14 cellular contexts compared by ENCODE assay signal in genomic region chr3:66423791-66424190, GRCh38.
DNase-seq lines count a peak whose midpoint lies in the region; FAIRE-seq and TF ChIP-seq lines count a peak whose summit lies in the region.
"Had no signal": no experiment of that assay in that cellular context is flagged by ENCODE, and none has a peak within 500 bp of the region (broad histone marks: within the 10 kb centered on the region; RNA-seq: fewer than 3 reads in every experiment).

No MANE protein-coding gene starts in this region.

- peaks cover 19% of the 10 kb centered on the region for H3K4me1 ChIP-seq in mesodermal cell (ENCODE audit: control insufficient read depth, insufficient read depth, low read length, poor library complexity, severe bottlenecking)
- no peaks in the 10 kb centered on the region for H3K4me1 ChIP-seq in effector memory CD4-positive, alpha-beta T cell (ENCODE audit: control insufficient read depth, insufficient read depth, low read length, poor library complexity, severe bottlenecking)

- DNase-seq in AG04450 (ENCODE audit: low read depth, low spot score) (no peak), EL (peak; percentile 65), bronchial epithelial cell (ENCODE audit: low read depth) (peak; percentile 40), NCI-H748 (lab: John Stamatoyannopoulos, UW; ENCODE audit: unreplicated experiment) (no peak), H7 (no peak), dermis blood vessel endothelial cell (no peak)
- no peak for DNase-seq in effector memory CD4-positive, alpha-beta T cell
- DNase-seq: activated B cell treated with CpG ODN at 0.5 μM for 24 hours; activated effector memory CD4-positive, alpha-beta T cell treated with anti-CD3 and anti-CD28 coated beads, Interleukin-2, amount 50 U/mL, for 16 hours; KBM-7; left cardiac atrium; NCI-H2081 treated with DMSO at 0.1 percent for 48 hours had no signal

- TF ChIP-seq CTCF in AG04450 (IDR thresholded peaks at IDR 0.05; ENCODE audit: low read depth, low read length) (no peak; the same call in 1 of the 2 replicates), bronchial epithelial cell (IDR thresholded peaks at IDR 0.05; ENCODE audit: insufficient read depth, low read length, severe bottlenecking) (no peak)

- 86 to 93% methylated on average over 2 of the region's 3 CpGs for WGBS in mesodermal cell (ENCODE audit: insufficient coverage in 2 of 2), 2 experiments

- H3K36me3 ChIP-seq in bronchial epithelial cell (ENCODE audit: control insufficient read depth, insufficient read depth, low read length) (no peaks in the 10 kb centered on the region), mesodermal cell (ENCODE audit: control insufficient read depth, insufficient read depth, low read length) (no peaks in the 10 kb centered on the region), H7 (replicated peaks; ENCODE audit: control insufficient read depth, insufficient read depth, low read length) (peaks cover 6% of the 10 kb centered on the region)
- H3K36me3 ChIP-seq in effector memory CD4-positive, alpha-beta T cell (ENCODE audit: control insufficient read depth, insufficient read depth, low read length) = peaks cover 3% of the 10 kb centered on the region

- H3K9me3 ChIP-seq in AG04450 (ENCODE audit: control insufficient read depth, insufficient read depth, low read length) (peaks cover 9% of the 10 kb centered on the region), mesodermal cell (ENCODE audit: control insufficient read depth, low read length) (peaks cover 23% of the 10 kb centered on the region)
- no peaks in the 10 kb centered on the region for H3K9me3 ChIP-seq in effector memory CD4-positive, alpha-beta T cell (ENCODE audit: control insufficient read depth, low read length)

- H3K4me3 ChIP-seq in AG04450 (ENCODE audit: low read depth, low read length) (no peak overlapping the region), bronchial epithelial cell (ENCODE audit: low read depth, low read length) (no peak overlapping the region), mesodermal cell (ENCODE audit: extremely low read depth, insufficient read depth, low read length, poor library complexity, severe bottlenecking) (no peak overlapping the region), H7 (ENCODE audit: insufficient read depth, low read depth, low read length) (no peak overlapping the region)
- no peak overlapping the region for H3K4me3 ChIP-seq in effector memory CD4-positive, alpha-beta T cell (ENCODE audit: insufficient read depth, low read depth, low read length, poor library complexity, severe bottlenecking)
- H3K4me3 ChIP-seq: SK-N-MC had no signal

- no peak for FAIRE-seq in bronchial epithelial cell (lab: Jason Lieb, UNC)

- H3K27ac ChIP-seq in AG04450 (ENCODE audit: low read depth, low read length) (peak overlapping the region; percentile 69), mesodermal cell (ENCODE audit: low read depth, low read length, severe bottlenecking) (peak overlapping the region; percentile 57)
- no peak overlapping the region for H3K27ac ChIP-seq in effector memory CD4-positive, alpha-beta T cell (ENCODE audit: insufficient read depth, low read length, poor library complexity, severe bottlenecking)
- H3K27ac ChIP-seq: SK-N-MC had no signal

- POLR2A ChIA-PET in AG04450 (lab: Yijun Ruan, JAX) = no interaction called here

- CTCF ChIA-PET in AG04450 (lab: Charles Lee) = interaction anchor here (0.7 to 2.8 kb wide), 3 partner anchors 15 to 17 kb away, joined by 3 to 9 read pairs (median 4); no protein-coding TSS in a partner anchor

- H3K27me3 ChIP-seq in AG04450 (ENCODE audit: control insufficient read depth, insufficient read depth, low read length) = no peaks in the 10 kb centered on the region
- H3K27me3 ChIP-seq in bronchial epithelial cell (ENCODE audit: control insufficient read depth, insufficient read depth, low read length) = no peaks in the 10 kb centered on the region
- no peaks in the 10 kb centered on the region for H3K27me3 ChIP-seq in effector memory CD4-positive, alpha-beta T cell (replicated peaks; ENCODE audit: control insufficient read depth, insufficient read depth, low read length, poor library complexity, severe bottlenecking)
- H3K27me3 ChIP-seq in H7 (ENCODE audit: control insufficient read depth, insufficient read depth, low read length) = no peaks in the 10 kb centered on the region

Comparison
In these comparisons a context has a peak if more than half of its experiments do, and no peak if none do; other contexts are left out.
1. DNase-seq: peak in EL (single experiment) and bronchial epithelial cell (single experiment); none in AG04450 (single experiment), NCI-H748 (single experiment), effector memory CD4-positive, alpha-beta T cell (0 of 3), H7 (single experiment) and dermis blood vessel endothelial cell (single experiment).